Comparison of ENCODE assay signal across 8 cellular contexts in genomic region chr1:25692560-25692959, GRCh38.
DNase-seq lines count a peak whose midpoint lies in the region; TF ChIP-seq lines count a peak whose summit lies in the region.

No MANE protein-coding gene starts in this region.

- H3K36me3 ChIP-seq in A673 (ENCODE audit: insufficient read depth, low read length, poor library complexity, severe bottlenecking) (no peaks in the 10 kb centered on the region), SJCRH30 (no peaks in the 10 kb centered on the region), esophagus muscularis mucosa (no peaks in the 10 kb centered on the region)

- TF ChIP-seq EP300 in esophagus muscularis mucosa (IDR thresholded peaks at IDR 0.05), result no peak

- intact Hi-C loops in A673 (cut with micrococcal nuclease; ENCODE audit: unreplicated experiment), result no loop called here
- intact Hi-C loops in esophagus muscularis mucosa (cut with DNase I), result no loop called here

- POLR2A ChIA-PET in A673 (lab: Charles Lee; ENCODE audit: low non-redundant PET), result no interaction called here

- TF ChIP-seq CTCF in A673 (conservative IDR thresholded peaks at IDR 0.05; ENCODE audit: low read depth, low read length), result peak; percentile 69
- peak; percentile 86 for TF ChIP-seq CTCF in GM12872 (IDR thresholded peaks at IDR 0.05; ENCODE audit: insufficient read depth, low read depth, low read length)
- peak; percentile 54 for TF ChIP-seq CTCF in fibroblast of villous mesenchyme (IDR thresholded peaks at IDR 0.05; ENCODE audit: insufficient read depth, low read depth, low read length)
- TF ChIP-seq CTCF in esophagus muscularis mucosa (IDR thresholded peaks at IDR 0.05), result peak in 1 of 3 experiments; percentile 33

- H3K9me3 ChIP-seq in A673 (ENCODE audit: low read depth, low read length, poor library complexity, severe bottlenecking) (no peaks in the 10 kb centered on the region), SJCRH30 (replicated peaks) (no peaks in the 10 kb centered on the region), esophagus muscularis mucosa (no peaks in the 10 kb centered on the region)

- TF ChIP-seq POLR2A in esophagus muscularis mucosa (IDR thresholded peaks at IDR 0.05; ENCODE audit: low read depth), result no peak

- no peak overlapping the region for H3K4me3 ChIP-seq in A673 (ENCODE audit: low read depth, low read length, poor library complexity, severe bottlenecking)
- no peak overlapping the region for H3K4me3 ChIP-seq in SJCRH30
- no peak overlapping the region for H3K4me3 ChIP-seq in fibroblast of villous mesenchyme (ENCODE audit: low read depth, low read length)
- H3K4me3 ChIP-seq in esophagus muscularis mucosa, result no peak overlapping the region

- WGBS in esophagus muscularis mucosa, result 83% methylated on average over 6 of the region's 6 CpGs

- CTCF ChIA-PET in A673 (lab: Charles Lee), result no interaction called here

- peak; percentile 30 for DNase-seq in A673 (ENCODE audit: low spot score)
- peak; percentile 56 to 70 for DNase-seq in SJCRH30
- no peak for DNase-seq in fibroblast of villous mesenchyme (ENCODE audit: low read depth)
- no peak for DNase-seq in esophagus muscularis mucosa (ENCODE audit: extremely low spot score)
- no peak for DNase-seq in nucleus accumbens (lab: John Stamatoyannopoulos, UW)
- no peak for DNase-seq in KG1 (lab: John Stamatoyannopoulos, UW)
- no peak for DNase-seq in cortex of kidney (lab: John Stamatoyannopoulos, UW)

- peaks cover 24% of the 10 kb centered on the region for H3K4me1 ChIP-seq in A673 (ENCODE audit: insufficient read depth, low read length, poor library complexity, severe bottlenecking)
- peaks cover 9% of the 10 kb centered on the region; the same call in 1 of the 2 replicates for H3K4me1 ChIP-seq in SJCRH30
- peaks cover 50 to 68% (median 58%) of the 10 kb centered on the region in 4 donors for H3K4me1 ChIP-seq in esophagus muscularis mucosa

- BruUV-seq in A673 (replicated peaks; lab: Mats Ljungman, UMichigan), result no TSS peak

- H3K27me3 ChIP-seq in A673 (replicated peaks; ENCODE audit: insufficient read depth, low read depth, low read length, poor library complexity), result no peaks in the 10 kb centered on the region
- no peaks in the 10 kb centered on the region for H3K27me3 ChIP-seq in SJCRH30
- H3K27me3 ChIP-seq in esophagus muscularis mucosa, result no peaks in the 10 kb centered on the region

- no peak overlapping the region for H3K27ac ChIP-seq in A673 (ENCODE audit: low read depth, low read length, poor library complexity, severe bottlenecking)
- H3K27ac ChIP-seq in SJCRH30, result no peak overlapping the region
- H3K27ac ChIP-seq in esophagus muscularis mucosa (replicated peaks in 1 of 4), result peak overlapping the region in 1 of 4 donors; percentile 92

Comparison
In these comparisons a context has a peak if more than half of its experiments do, and no peak if none do; other contexts are left out.
1. DNase-seq: peak in A673 (single experiment) and SJCRH30 (2 of 2); none in fibroblast of villous mesenchyme (single experiment), esophagus muscularis mucosa (single experiment), nucleus accumbens (0 of 56), KG1 (single experiment) and cortex of kidney (single experiment).